8 cellular contexts compared by ENCODE assay signal in the genomic region with DNA sequence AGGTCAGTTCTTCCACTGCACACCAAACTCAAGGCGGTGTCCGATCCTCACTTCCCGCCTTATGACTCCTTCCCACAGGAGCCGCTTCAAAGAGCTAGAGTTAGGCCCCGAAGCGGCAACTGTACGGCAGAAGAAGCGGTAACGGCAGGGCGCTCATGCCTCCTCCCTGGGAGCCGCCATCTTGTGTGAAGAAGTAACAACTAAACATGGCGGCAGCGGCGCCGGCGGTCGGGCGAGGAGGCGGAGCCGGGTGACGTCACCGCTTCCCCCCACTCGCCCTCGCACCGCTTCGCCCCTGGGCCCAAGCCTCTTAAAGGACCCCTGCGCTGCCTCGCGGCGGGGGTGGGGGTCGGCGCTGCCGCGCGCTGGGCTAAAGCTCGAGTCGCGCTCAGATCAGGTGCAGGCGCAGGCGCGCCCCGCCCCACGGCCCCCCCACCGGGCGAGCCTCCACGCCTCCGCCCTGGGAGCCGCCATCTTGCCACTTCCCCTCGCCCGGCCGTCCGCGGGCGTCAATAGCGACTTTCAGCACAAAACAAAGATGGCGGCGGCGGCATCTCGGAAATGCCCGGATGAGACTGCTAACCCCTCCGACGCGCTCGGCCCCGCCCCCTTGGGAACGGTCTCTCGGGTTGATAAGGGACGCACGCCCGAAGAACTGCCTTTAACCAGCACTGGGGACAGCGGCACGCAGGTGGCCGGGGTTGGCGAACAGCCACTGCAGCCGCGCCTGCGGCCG. TPM values are rescaled to one million over a fixed set of nuclear protein-coding genes. Genes with fewer than 3 reads are reported as not detected.
DNase-seq lines count a peak whose midpoint lies in the region; ATAC-seq and TF ChIP-seq lines count a peak whose summit lies in the region.

A gene (minus strand): TSS at position 187 of the 736 bp plus-strand sequence. CDS start 978 bp downstream, outside the sequence.

- DNase-seq in GM10248 (ENCODE audit: extremely low spot score) (peak; percentile 84), NCI-H1092 (lab: John Stamatoyannopoulos, UW) (peak; percentile 94), SW480 (ENCODE audit: low spot score) (peak; percentile 85), adipocyte (ENCODE audit: low read depth) (peak; percentile 90), cardiac septum (ENCODE audit: low spot score) (peak; percentile 97), posterior vena cava (ENCODE audit: low spot score) (peak; percentile 98), upper lobe of left lung (peak; percentile 92 to 96)

- H3K4me1 ChIP-seq in adipocyte (ENCODE audit: control insufficient read depth, insufficient read depth, low read length), result peaks cover 43% of the 10 kb centered on the region
- peaks cover 31 to 56% (median 38%) of the 10 kb centered on the region in 4 donors for H3K4me1 ChIP-seq in upper lobe of left lung

- H3K27me3 ChIP-seq in adipocyte (replicated peaks; ENCODE audit: control insufficient read depth, insufficient read depth, low read length), result no peaks in the 10 kb centered on the region
- H3K27me3 ChIP-seq in upper lobe of left lung, result no peaks in the 10 kb centered on the region

- peak within 1 kb of the TSS; percentile 99 for H3K4me3 ChIP-seq in adipocyte (ENCODE audit: low read length)
- peak within 1 kb of the TSS; percentile 64 to 90 (median 75) for H3K4me3 ChIP-seq in upper lobe of left lung

- POLR2A ChIA-PET in GM10248 (lab: Yijun Ruan, JAX), result interaction anchor here (1.0 kb wide), 1 partner anchor 45 kb away, joined by 3 read pairs; no protein-coding TSS in a partner anchor

- no peaks in the 10 kb centered on the region for H3K9me3 ChIP-seq in adipocyte (ENCODE audit: control insufficient read depth, low read length)
- H3K9me3 ChIP-seq in upper lobe of left lung, result peaks cover 0 to 10% (median 0%) of the 10 kb centered on the region in 4 donors

- CTCF ChIA-PET in GM10248 (lab: Yijun Ruan, JAX), result interaction anchor here (1.8 to 14.3 kb wide), 2 partner anchors 23 to 25 kb away, joined by 4 to 137 read pairs; a partner anchor contains a TSS

- ATAC-seq in HG02588 (IDR thresholded peaks at IDR 0.05; ENCODE audit: unreplicated experiment) (peak; percentile 41), upper lobe of left lung (ENCODE audit: low FRiP score in 2 of 2) (peak; percentile 80 to 86)

- TF ChIP-seq CTCF in GM10248 (IDR thresholded peaks at IDR 0.05; ENCODE audit: control extremely low read depth, extremely low read depth, low read depth, missing control alignments) (no peak), upper lobe of left lung (IDR thresholded peaks at IDR 0.05) (peak in 1 of 6 experiments; percentile 4)

- H3K27ac ChIP-seq in upper lobe of left lung, result peak within 1 kb of the TSS; percentile 95 to 100 (median 100)

- no peak for TF ChIP-seq EP300 in upper lobe of left lung (IDR thresholded peaks at IDR 0.05)

- H3K36me3 ChIP-seq in adipocyte (ENCODE audit: control insufficient read depth, insufficient read depth, low read length, severe bottlenecking), result no peaks in the 10 kb centered on the region
- H3K36me3 ChIP-seq in upper lobe of left lung, result no peaks in the 10 kb centered on the region

- intact Hi-C loops in cardiac septum (cut with DNase I), result loop anchor here (2.0 to 10.0 kb wide), 2 partner anchors 37 to 403 kb away; a partner anchor contains a TSS
- intact Hi-C loops in posterior vena cava (cut with DNase I), result no loop called here

- WGBS in upper lobe of left lung, 2 donors, result 10% methylated on average over 51 of the region's 78 CpGs; no CpG with 5 or more reads in 1 of the 2 donors

- TF ChIP-seq POLR2A in upper lobe of left lung (IDR thresholded peaks at IDR 0.05), result peak in 3 of 4 donors; percentile 11 to 51 (median 18)

- peak within 1 kb of the TSS; percentile 100 for H3K9ac ChIP-seq in adipocyte (ENCODE audit: low read length)

RNA-seq across cellular contexts. Expression of the gene that starts here (rescaled TPM):
- 39.5 TPM for total RNA-seq in cardiac septum
- 10 to 100 TPM; 36.9 to 44.6 TPM for total RNA-seq in posterior vena cava
- 10 to 100 TPM; 40.8 to 78.9 (median 52.2) TPM for total RNA-seq in upper lobe of left lung

Comparison
In these comparisons a context has a peak if more than half of its experiments do, and no peak if none do; other contexts are left out.
1. Peak in every context shown above with its lines: DNase-seq, ATAC-seq, H3K4me3 ChIP-seq and H3K27ac ChIP-seq.